Comparison of ENCODE assay signal across 23 cellular contexts in the genomic region with DNA sequence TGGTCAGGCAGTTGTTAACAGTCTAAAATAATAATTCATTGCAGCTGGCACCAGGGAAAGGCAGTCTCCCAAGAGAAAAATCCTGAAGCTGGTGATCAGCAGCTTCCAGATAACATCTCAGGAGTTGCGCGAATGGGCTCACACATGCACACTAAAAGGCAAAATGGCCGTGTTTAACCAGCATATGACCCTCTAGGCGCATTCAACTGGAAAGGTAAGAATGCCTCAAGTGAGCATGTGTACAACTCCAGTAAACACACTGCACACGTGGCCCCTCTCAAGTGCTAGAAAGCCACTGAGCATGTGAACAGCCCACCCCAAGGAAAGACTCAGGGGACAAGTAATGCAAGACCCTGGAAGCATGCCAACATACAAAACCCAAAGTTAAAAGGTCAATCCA. TPM values are rescaled to one million over a fixed set of nuclear protein-coding genes. Genes with fewer than 3 reads are reported as not detected.
DNase-seq lines count a peak whose midpoint lies in the region; ATAC-seq, FAIRE-seq and TF ChIP-seq lines count a peak whose summit lies in the region.
"Had no signal": no experiment of that assay in that cellular context is flagged by ENCODE, and none has a peak within 500 bp of the region (broad histone marks: within the 10 kb centered on the region; RNA-seq: fewer than 3 reads in every experiment).

No MANE protein-coding gene starts in this region.

- no peaks in the 10 kb centered on the region for H3K9me1 ChIP-seq in K562 (ENCODE audit: control insufficient read depth, insufficient read depth, low read length)

- ATAC-seq in HepG2: no peak
- ATAC-seq in right lobe of liver: no peak
- ATAC-seq in K562: no peak
- ATAC-seq in GM18868 (IDR thresholded peaks at IDR 0.05; ENCODE audit: unreplicated experiment): no peak
- ATAC-seq: CD8-positive, alpha-beta T cell had no signal

- in situ Hi-C loops in HepG2 (cut with HindIII; ENCODE audit: extremely low pct_ligation_motif_present, low pct_unique_long_range_greater_than_20kb) (no loop called here), K562 (cut with MboI) (no loop called here)

- CTCF ChIA-PET in HepG2 (lab: Yijun Ruan, JAX; ENCODE audit: low intra/inter-chr PET ratio, low total read pairs): no interaction called here
- CTCF ChIA-PET in K562 (lab: Yijun Ruan, JAX; ENCODE audit: low intra/inter-chr PET ratio): no interaction called here

- no peak overlapping the region for H3K27ac ChIP-seq in HepG2 (ENCODE audit: extremely low read length, insufficient read depth, low read length)
- H3K27ac ChIP-seq in right lobe of liver: no peak overlapping the region
- H3K27ac ChIP-seq in K562 (ENCODE audit: extremely low read depth, low read depth, low read length): no peak overlapping the region
- H3K27ac ChIP-seq in stomach: no peak overlapping the region
- no peak overlapping the region for H3K27ac ChIP-seq in WERI-Rb-1
- H3K27ac ChIP-seq: BLaER1 treated with 17β-estradiol and CSF1 and Interleukin-3, amounts not matched to agents 10 nM and 100 nM; Peyer's patch; SJSA1 had no signal

- BruUV-seq in HepG2 (replicated peaks; lab: Mats Ljungman, UMichigan) (no TSS peak), K562 (replicated peaks; lab: Mats Ljungman, UMichigan) (no TSS peak)

- H3K4me3 ChIP-seq in HepG2 (replicated peaks in 1 of 3; ENCODE audit: insufficient read depth in 1 of 3, low read depth in 2 of 3, low read length in 3 of 3) (no peak overlapping the region), right lobe of liver (no peak overlapping the region), K562 (no peak overlapping the region), stomach (no peak overlapping the region), WERI-Rb-1 (ENCODE audit: low read depth, low read length) (no peak overlapping the region)
- H3K4me3 ChIP-seq: BLaER1 treated with 17β-estradiol and CSF1 and Interleukin-3, amounts not matched to agents 10 nM and 100 nM; Peyer's patch; SJSA1 had no signal

- H3K9me3 ChIP-seq in HepG2 (ENCODE audit: low read length) (no peaks in the 10 kb centered on the region), right lobe of liver (no peaks in the 10 kb centered on the region), K562 (replicated peaks; ENCODE audit: control insufficient read depth, insufficient read depth, low read depth, low read length) (no peaks in the 10 kb centered on the region), stomach (no peaks in the 10 kb centered on the region), WERI-Rb-1 (ENCODE audit: severe bottlenecking) (no peaks in the 10 kb centered on the region)
- H3K9me3 ChIP-seq: BLaER1 treated with 17β-estradiol and CSF1 and Interleukin-3, amounts not matched to agents 10 nM and 100 nM; Peyer's patch; SJSA1 had no signal

- FAIRE-seq in HepG2 (lab: Jason Lieb, UNC) (no peak), K562 (lab: Jason Lieb, UNC) (no peak)
- FAIRE-seq: GM12892, GM18507, H54 had no signal

- TF ChIP-seq RAD21 in HepG2 (CRISPR knock-in tag; IDR thresholded peaks at IDR 0.05): no peak
- TF ChIP-seq RAD21 in K562 (CRISPR knock-in tag; conservative IDR thresholded peaks at IDR 0.05 in 1 of 2, IDR thresholded peaks at IDR 0.05 in 1 of 2): no peak

- WGBS in HepG2 (ENCODE audit: low lambda C conversion rate): 33% methylated on average over 5 of the region's 5 CpGs
- 95% methylated on average over 4 of the region's 5 CpGs for WGBS in right lobe of liver (ENCODE audit: insufficient coverage, low coverage, low lambda C conversion rate, missing lambda C conversion rate)
- WGBS in K562 (ENCODE audit: insufficient coverage, low coverage, missing lambda C conversion rate): 0% methylated on average over 5 of the region's 5 CpGs
- 68 to 81% (median 80%) methylated on average over 5 of the region's 5 CpGs for WGBS in stomach, 5 donors

- intact Hi-C loops in HepG2 (cut with micrococcal nuclease; ENCODE audit: unreplicated experiment): no loop called here
- intact Hi-C loops in right lobe of liver (cut with DNase I): no loop called here
- intact Hi-C loops in K562 (cut with micrococcal nuclease): no loop called here
- intact Hi-C loops in stomach (cut with DNase I; ENCODE audit: low total_unique reads): no loop called here

- no peak overlapping the region for H3K4me2 ChIP-seq in HepG2 (ENCODE audit: low read depth, low read length)
- H3K4me2 ChIP-seq in K562 (ENCODE audit: insufficient read depth, low read length): no peak overlapping the region
- H3K4me2 ChIP-seq: BLaER1 treated with 17β-estradiol and CSF1 and Interleukin-3, amounts not matched to agents 10 nM and 100 nM had no signal

- H4K20me1 ChIP-seq in HepG2 (ENCODE audit: insufficient read depth, low read length) (no peaks in the 10 kb centered on the region), K562 (replicated peaks; ENCODE audit: control insufficient read depth, insufficient read depth, low read length) (no peaks in the 10 kb centered on the region)
- H4K20me1 ChIP-seq: BLaER1 treated with 17β-estradiol and CSF1 and Interleukin-3, amounts not matched to agents 10 nM and 100 nM had no signal

- H3K36me3 ChIP-seq in HepG2 (replicated peaks in 1 of 2; ENCODE audit: control insufficient read depth in 1 of 2, insufficient read depth in 2 of 2, low read length in 2 of 2) (no peaks in the 10 kb centered on the region), right lobe of liver (no peaks in the 10 kb centered on the region), K562 (ENCODE audit: control insufficient read depth, insufficient read depth, low read length) (no peaks in the 10 kb centered on the region), stomach (no peaks in the 10 kb centered on the region), WERI-Rb-1 (no peaks in the 10 kb centered on the region)
- H3K36me3 ChIP-seq: BLaER1 treated with 17β-estradiol and CSF1 and Interleukin-3, amounts not matched to agents 10 nM and 100 nM; Peyer's patch; SJSA1 had no signal

- no peak for TF ChIP-seq POLR2A in HepG2 (IDR thresholded peaks at IDR 0.05; ENCODE audit: insufficient read depth in 1 of 2, low read depth in 2 of 2, low read length in 2 of 2)
- TF ChIP-seq POLR2A in right lobe of liver (IDR thresholded peaks at IDR 0.05): no peak
- no peak for TF ChIP-seq POLR2A in K562 (conservative IDR thresholded peaks at IDR 0.05)
- TF ChIP-seq POLR2A in stomach (IDR thresholded peaks at IDR 0.05): no peak

- no peak overlapping the region for H2AFZ ChIP-seq in HepG2 (ENCODE audit: low read length)
- H2AFZ ChIP-seq in K562 (ENCODE audit: low read depth, low read length): no peak overlapping the region

- POLR2A ChIA-PET in HepG2 (lab: Yijun Ruan, JAX) (no interaction called here), K562 (lab: Yijun Ruan, JAX) (no interaction called here)

- DNase-seq in HepG2 (ENCODE audit: low spot score) (no peak), right lobe of liver (no peak), NCI-H187 treated with DMSO at 0.1 percent for 48 hours (lab: John Stamatoyannopoulos, UW) (peak; percentile 39), K562 (ENCODE audit: extremely low read depth in 1 of 4, low spot score in 3 of 4) (no peak), stomach (no peak), WERI-Rb-1 (no peak)
- DNase-seq: Calu3; CD8-positive, alpha-beta T cell; HFFc6; NCI-H1436 treated with DMSO at 0.1 percent for 48 hours; NCI-H2081 treated with DMSO at 0.1 percent for 48 hours; NCI-H345; NCI-H526; NK-92 treated with Interleukin-12 subunit alpha and Interleukin-12 subunit beta, amount 100 ng/mL, for 24 hours; Peyer's patch had no signal

- TF ChIP-seq CTCF in HepG2 (CRISPR knock-in tag; IDR thresholded peaks at IDR 0.05) (no peak), right lobe of liver (IDR thresholded peaks at IDR 0.05) (no peak), K562 (IDR thresholded peaks at IDR 0.05 in 2 of 3, conservative IDR thresholded peaks at IDR 0.05 in 1 of 3; ENCODE audit: insufficient read depth in 2 of 3, low read depth in 1 of 3, low read length in 3 of 3) (no peak), stomach (IDR thresholded peaks at IDR 0.05) (no peak), WERI-Rb-1 (IDR thresholded peaks at IDR 0.05; ENCODE audit: low read depth, low read length) (no peak)

- TF ChIP-seq EP300 in HepG2 (IDR thresholded peaks at IDR 0.05; ENCODE audit: low read depth in 2 of 2, low read length in 2 of 2) (no peak), HepG2 (CRISPR knock-in tag; IDR thresholded peaks at IDR 0.05; ENCODE audit: borderline replicate concordance) (no peak), K562 (IDR thresholded peaks at IDR 0.05; ENCODE audit: low read length) (no peak), stomach (IDR thresholded peaks at IDR 0.05) (no peak)

- H3K4me1 ChIP-seq in HepG2 (ENCODE audit: insufficient read depth, low read length) (no peaks in the 10 kb centered on the region), right lobe of liver (no peaks in the 10 kb centered on the region), K562 (replicated peaks in 1 of 2; ENCODE audit: control insufficient read depth in 2 of 2, insufficient read depth in 2 of 2, low read length in 2 of 2) (no peaks in the 10 kb centered on the region), stomach (no peaks in the 10 kb centered on the region)
- H3K4me1 ChIP-seq: BLaER1 treated with 17β-estradiol and CSF1 and Interleukin-3, amounts not matched to agents 10 nM and 100 nM; Peyer's patch; SJSA1 had no signal

- no peak overlapping the region for H3K9ac ChIP-seq in HepG2 (ENCODE audit: insufficient read depth, low read depth, low read length)
- H3K9ac ChIP-seq in K562 (ENCODE audit: insufficient read depth in 1 of 2, low read depth in 2 of 2, low read length in 2 of 2): no peak overlapping the region
- H3K9ac ChIP-seq: BLaER1 treated with 17β-estradiol and CSF1 and Interleukin-3, amounts not matched to agents 10 nM and 100 nM had no signal

- H3K79me2 ChIP-seq in HepG2 (ENCODE audit: insufficient read depth, low read length) (no peaks in the 10 kb centered on the region), K562 (ENCODE audit: control insufficient read depth, insufficient read depth, low read length) (no peaks in the 10 kb centered on the region)

- H3K27me3 ChIP-seq in HepG2 (ENCODE audit: control insufficient read depth in 1 of 2, insufficient read depth in 2 of 2, low read length in 2 of 2): no peaks in the 10 kb centered on the region
- peaks cover 0 to 2% of the 10 kb centered on the region in 2 donors for H3K27me3 ChIP-seq in right lobe of liver
- H3K27me3 ChIP-seq in K562 (ENCODE audit: control insufficient read depth in 2 of 2, insufficient read depth in 2 of 2, low read length in 2 of 2): no peaks in the 10 kb centered on the region
- H3K27me3 ChIP-seq in stomach: no peaks in the 10 kb centered on the region
- H3K27me3 ChIP-seq in WERI-Rb-1 (ENCODE audit: insufficient read depth, low read depth, severe bottlenecking): no peaks in the 10 kb centered on the region
- H3K27me3 ChIP-seq: BLaER1 treated with 17β-estradiol and CSF1 and Interleukin-3, amounts not matched to agents 10 nM and 100 nM; Peyer's patch; SJSA1 had no signal

RNA-seq across cellular contexts. Expression of a gene that starts 33.1 kb away (rescaled TPM):
- 0.07 TPM in 1 of 2 replicates, not detected in the other for total RNA-seq in HepG2 (2016; rRNA removed; fragmentation: Illumina TruSeq; extraction: Trizol)
- not detected in 2 replicates for total RNA-seq in HepG2 (2016; cell fraction: cytosol; rRNA removed; fragmentation: Illumina TruSeq; extraction: Trizol; ENCODE audit: low read depth)
- total RNA-seq in HepG2 (2016; cell fraction: insoluble cytoplasmic fraction; rRNA removed; fragmentation: Illumina TruSeq; extraction: Trizol): not detected in 2 replicates
- total RNA-seq in HepG2 (2016; cell fraction: membrane; rRNA removed; fragmentation: Illumina TruSeq; extraction: Trizol): not detected in 2 replicates
- total RNA-seq in HepG2 (2016; cell fraction: nucleus; rRNA removed; fragmentation: Illumina TruSeq; extraction: Trizol): not detected in 2 replicates
- not detected in 2 replicates for polyA plus RNA-seq in HepG2 (2011; rRNA removed)
- polyA plus RNA-seq in HepG2 (2011; cell fraction: cytosol; rRNA removed): not detected in 2 replicates
- polyA plus RNA-seq in HepG2 (2011; cell fraction: nucleus; rRNA removed): not detected in 2 replicates
- polyA plus RNA-seq in HepG2 (2012): not detected in 2 replicates
- not detected in 2 replicates for polyA plus RNA-seq in HepG2 (2016; cell fraction: cytosol; fragmentation: Illumina TruSeq; extraction: Trizol; ENCODE audit: low read depth)
- not detected in 2 replicates for polyA plus RNA-seq in HepG2 (2016; cell fraction: insoluble cytoplasmic fraction; fragmentation: Illumina TruSeq; extraction: Trizol; ENCODE audit: low read depth)
- not detected in 2 replicates for polyA plus RNA-seq in HepG2 (2016; cell fraction: membrane; fragmentation: Illumina TruSeq; extraction: Trizol; ENCODE audit: low read depth)
- polyA plus RNA-seq in HepG2 (2016; cell fraction: nucleus; fragmentation: Illumina TruSeq; extraction: Trizol; ENCODE audit: insufficient read depth, low read depth): not detected in 2 replicates
- polyA minus RNA-seq in HepG2 (2011; rRNA and poly(A)+ RNA removed; ENCODE audit: low replicate concordance): 0.14 TPM in 1 of 2 replicates, not detected in the other
- polyA minus RNA-seq in HepG2 (2011; cell fraction: cytosol; rRNA and poly(A)+ RNA removed): not detected in 2 replicates
- polyA minus RNA-seq in HepG2 (2011; cell fraction: nucleus; rRNA and poly(A)+ RNA removed): 0.50 TPM in 1 of 2 replicates, not detected in the other
- total RNA-seq in right lobe of liver: under 1 TPM in 4 of 6 experiments, not detected in 2; 0.25 to 0.46 (median 0.40) TPM
- total RNA-seq in K562 (2011; cell fraction: chromatin; rRNA removed; ENCODE audit: low replicate concordance): not detected in 2 replicates
- total RNA-seq in K562 (2011; cell fraction: nucleolus; rRNA removed): not detected in 2 replicates
- not detected in 2 replicates for total RNA-seq in K562 (2011; cell fraction: nucleoplasm; rRNA removed)
- total RNA-seq in K562 (2014; rRNA removed): not detected in 2 replicates
- not detected in 2 replicates for total RNA-seq in K562 (2014; rRNA removed; fragmentation: Illumina TruSeq; extraction: Trizol)
- total RNA-seq in K562 (2015; rRNA removed; fragmentation: Illumina TruSeq; extraction: Trizol): not detected in 2 replicates
- total RNA-seq in K562 (2021): not detected in 2 replicates
- polyA plus RNA-seq in K562 (2011; rRNA removed): 0.04 TPM in 1 of 2 replicates, not detected in the other
- not detected in 2 replicates for polyA plus RNA-seq in K562 (2011; cell fraction: cytosol; rRNA removed)
- 0.07 TPM in 1 of 2 replicates, not detected in the other for polyA plus RNA-seq in K562 (2011; cell fraction: nucleus; rRNA removed)
- not detected in 2 replicates for polyA plus RNA-seq in K562 (2012)
- not detected in 2 replicates for polyA plus RNA-seq in K562 (2014; fragmentation: Illumina TruSeq; extraction: Trizol)
- not detected for polyA plus RNA-seq in K562 (2014; fragmentation: Nextera tagmentation; extraction: Ambion mirVana)
- not detected in 2 replicates for polyA plus RNA-seq in K562 (2014; rRNA removed)
- 0.12 TPM in 1 of 2 replicates, not detected in the other for polyA minus RNA-seq in K562 (2011; rRNA and poly(A)+ RNA removed)
- not detected in 2 replicates for polyA minus RNA-seq in K562 (2011; cell fraction: cytosol; rRNA and poly(A)+ RNA removed)
- 0.22 TPM in 1 of 2 replicates, not detected in the other for polyA minus RNA-seq in K562 (2011; cell fraction: nucleus; rRNA and poly(A)+ RNA removed)
- total RNA-seq in stomach: under 1 TPM in 2 of 5 donors, not detected in 3; 0.37 to 0.89 TPM
- under 1 TPM in 2 of 3 donors, not detected in 1; 0.05 to 0.61 TPM for polyA plus RNA-seq in stomach
- total RNA-seq: Calu3; CD8-positive, alpha-beta T cell; HFFc6; HT-29; Peyer's patch; SJSA1; T-helper 2 cell treated with Interferon-gamma antibody and Interleukin-4, amounts not matched to agents 100 ng/mL and 5 ng/mL, for 36 hours had no signal
